In the genomic region with DNA sequence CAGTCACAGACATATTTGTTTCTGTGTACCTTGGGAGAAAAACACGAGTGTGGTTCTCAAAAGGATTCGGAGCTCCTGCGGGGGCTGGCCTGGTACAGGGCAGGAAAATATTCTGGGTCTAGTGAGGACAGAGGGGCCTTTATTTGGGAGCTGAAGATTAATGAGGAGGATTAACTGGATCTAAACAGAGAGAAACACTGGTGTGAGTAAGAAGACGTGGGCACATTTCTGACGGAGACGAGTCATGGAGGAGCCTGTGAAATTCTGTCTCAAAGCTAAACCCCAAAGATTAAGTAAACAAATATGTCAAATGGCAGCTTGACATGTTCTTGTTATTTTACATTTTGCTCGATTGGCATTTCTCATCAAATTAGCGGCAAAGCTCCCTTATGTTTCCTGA, we compare ENCODE assay signal across 23 cellular contexts. TPM values are rescaled to one million over a fixed set of nuclear protein-coding genes. Genes with fewer than 3 reads are reported as not detected.
DNase-seq lines count a peak whose midpoint lies in the region; ATAC-seq and TF ChIP-seq lines count a peak whose summit lies in the region.
"Had no signal": no experiment of that assay in that cellular context is flagged by ENCODE, and none has a peak within 500 bp of the region (broad histone marks: within the 10 kb centered on the region; RNA-seq: fewer than 3 reads in every experiment).

No MANE protein-coding gene starts in this region.

- H3K9me3 ChIP-seq in Caco-2: no peaks in the 10 kb centered on the region
- no peaks in the 10 kb centered on the region for H3K9me3 ChIP-seq in CD8-positive, alpha-beta memory T cell (ENCODE audit: low read length)
- H3K9me3 ChIP-seq: gastrocnemius medialis, HAP-1, left lung, upper lobe of right lung had no signal

- H3K27ac Mint-ChIP-seq in Caco-2 (ENCODE audit: unreplicated experiment): peak overlapping the region; percentile 40
- H3K27ac Mint-ChIP-seq in CD8-positive, alpha-beta memory T cell: no peak overlapping the region
- H3K27ac Mint-ChIP-seq: activated CD4-positive, alpha-beta T cell treated with anti-CD3 and anti-CD28 coated beads, Interleukin-2, amount 10 ng/mL, durations not matched to agents 24 days and 14 days; stimulated activated naive CD8-positive, alpha-beta T cell treated with anti-CD3 and anti-CD28 coated beads, Interleukin-15, amount 100 ng/mL, for 72 hours had no signal

- no peaks in the 10 kb centered on the region for H3K9me3 Mint-ChIP-seq in Caco-2 (ENCODE audit: unreplicated experiment)
- no peaks in the 10 kb centered on the region for H3K9me3 Mint-ChIP-seq in CD8-positive, alpha-beta memory T cell
- H3K9me3 Mint-ChIP-seq: activated CD4-positive, alpha-beta T cell treated with anti-CD3 and anti-CD28 coated beads, Interleukin-2, amount 10 ng/mL, durations not matched to agents 24 days and 14 days; stimulated activated naive CD8-positive, alpha-beta T cell treated with anti-CD3 and anti-CD28 coated beads, Interleukin-15, amount 100 ng/mL, for 72 hours had no signal

- H3K27me3 ChIP-seq in Caco-2 (replicated peaks; ENCODE audit: control insufficient read depth, insufficient read depth, low read length): no peaks in the 10 kb centered on the region
- H3K27me3 ChIP-seq in CD8-positive, alpha-beta memory T cell (ENCODE audit: insufficient read depth, low read length, poor library complexity, severe bottlenecking): no peaks in the 10 kb centered on the region
- H3K27me3 ChIP-seq: gastrocnemius medialis, left lung, upper lobe of right lung had no signal

- H3K4me1 Mint-ChIP-seq in Caco-2 (ENCODE audit: low read depth, unreplicated experiment): peaks cover 22% of the 10 kb centered on the region
- no peaks in the 10 kb centered on the region for H3K4me1 Mint-ChIP-seq in CD8-positive, alpha-beta memory T cell
- H3K4me1 Mint-ChIP-seq: activated CD4-positive, alpha-beta T cell treated with anti-CD3 and anti-CD28 coated beads, Interleukin-2, amount 10 ng/mL, durations not matched to agents 24 days and 14 days; stimulated activated naive CD8-positive, alpha-beta T cell treated with anti-CD3 and anti-CD28 coated beads, Interleukin-15, amount 100 ng/mL, for 72 hours had no signal

- H3K27me3 Mint-ChIP-seq in Caco-2 (ENCODE audit: insufficient read depth, unreplicated experiment): no peaks in the 10 kb centered on the region
- H3K27me3 Mint-ChIP-seq in CD8-positive, alpha-beta memory T cell: peaks cover 4 to 5% of the 10 kb centered on the region in 2 donors
- H3K27me3 Mint-ChIP-seq: activated CD4-positive, alpha-beta T cell treated with anti-CD3 and anti-CD28 coated beads, Interleukin-2, amount 10 ng/mL, durations not matched to agents 24 days and 14 days; stimulated activated naive CD8-positive, alpha-beta T cell treated with anti-CD3 and anti-CD28 coated beads, Interleukin-15, amount 100 ng/mL, for 72 hours had no signal

- TSS peak; percentile 29 for BruUV-seq in Caco-2 (replicated peaks; lab: Mats Ljungman, UMichigan)

- no peak overlapping the region for H3K4me3 ChIP-seq in Caco-2 (ENCODE audit: low read depth, low read length)
- no peak overlapping the region for H3K4me3 ChIP-seq in CD8-positive, alpha-beta memory T cell (ENCODE audit: low read length)
- H3K4me3 ChIP-seq: gastrocnemius medialis, HAP-1, left lung, upper lobe of right lung had no signal

- no peaks in the 10 kb centered on the region for H3K36me3 ChIP-seq in Caco-2 (ENCODE audit: control insufficient read depth, insufficient read depth, low read length)
- no peaks in the 10 kb centered on the region for H3K36me3 ChIP-seq in CD8-positive, alpha-beta memory T cell (ENCODE audit: insufficient read depth, low read length)
- H3K36me3 ChIP-seq: gastrocnemius medialis, HAP-1, left lung, upper lobe of right lung had no signal

- H3K4me1 ChIP-seq in Caco-2: peaks cover 34% of the 10 kb centered on the region
- no peaks in the 10 kb centered on the region for H3K4me1 ChIP-seq in CD8-positive, alpha-beta memory T cell (ENCODE audit: insufficient read depth, low read length)
- H3K4me1 ChIP-seq: HAP-1, upper lobe of right lung had no signal

- no peak overlapping the region for H3K27ac ChIP-seq in CD8-positive, alpha-beta memory T cell (ENCODE audit: low read depth, low read length)
- H3K27ac ChIP-seq: gastrocnemius medialis, KMS-11, upper lobe of right lung had no signal

- ATAC-seq in esophagus mucosa (peak; percentile 59), omental fat pad (ENCODE audit: low FRiP score) (peak; percentile 41), GM21526 (IDR thresholded peaks at IDR 0.05; ENCODE audit: low FRiP score, unreplicated experiment) (no peak), GM18498 (IDR thresholded peaks at IDR 0.05; ENCODE audit: unreplicated experiment) (no peak)
- ATAC-seq: gastrocnemius medialis; right cardiac atrium; stimulated activated naive CD8-positive, alpha-beta T cell treated with anti-CD3 and anti-CD28 coated beads, Interleukin-15, amount 100 ng/mL, for 72 hours had no signal

- CTCF ChIA-PET in Caco-2 (lab: Charles Lee): interaction anchor here (0.6 to 2.5 kb wide), 8 partner anchors 14 to 639 kb away, joined by 3 to 30 read pairs (median 5); a partner anchor contains a TSS
- CTCF ChIA-PET in CD8-positive, alpha-beta memory T cell (lab: Charles Lee): interaction anchor here (0.9 to 9.8 kb wide), 6 partner anchors 8 to 267 kb away, joined by 3 to 110 read pairs (median 6); a partner anchor contains a TSS

- POLR2A ChIA-PET in Caco-2 (lab: Charles Lee): interaction anchor here (0.9 kb wide), 2 partner anchors 17 to 125 kb away, joined by 3 to 5 read pairs; no protein-coding TSS in a partner anchor
- POLR2A ChIA-PET in CD8-positive, alpha-beta memory T cell (lab: Charles Lee): no interaction called here

- TF ChIP-seq CTCF in Caco-2 (IDR thresholded peaks at IDR 0.05; ENCODE audit: insufficient read depth in 1 of 2, low read depth in 1 of 2, low read length in 1 of 2, severe bottlenecking in 1 of 2, unreplicated experiment in 1 of 2) (no peak), omental fat pad (IDR thresholded peaks at IDR 0.05) (no peak)

- intact Hi-C loops in Caco-2 (cut with micrococcal nuclease; ENCODE audit: unreplicated experiment): loop anchor here (1.0 to 10.0 kb wide), 3 partner anchors 14 to 129 kb away; a partner anchor contains a TSS

- no peak overlapping the region for H3K4me3 Mint-ChIP-seq in Caco-2 (ENCODE audit: unreplicated experiment)
- no peak overlapping the region for H3K4me3 Mint-ChIP-seq in CD8-positive, alpha-beta memory T cell
- H3K4me3 Mint-ChIP-seq: activated CD4-positive, alpha-beta T cell treated with anti-CD3 and anti-CD28 coated beads, Interleukin-2, amount 10 ng/mL, durations not matched to agents 24 days and 14 days; stimulated activated naive CD8-positive, alpha-beta T cell treated with anti-CD3 and anti-CD28 coated beads, Interleukin-15, amount 100 ng/mL, for 72 hours had no signal

- H3K36me3 Mint-ChIP-seq in Caco-2 (ENCODE audit: insufficient read depth, unreplicated experiment): no peaks in the 10 kb centered on the region
- no peaks in the 10 kb centered on the region for H3K36me3 Mint-ChIP-seq in CD8-positive, alpha-beta memory T cell

- DNase-seq in Caco-2: no peak
- peak; percentile 16 for DNase-seq in RPMI7951 (ENCODE audit: low read depth)
- DNase-seq in omental fat pad (ENCODE audit: low spot score): no peak
- DNase-seq in CD8-positive, alpha-beta memory T cell: no peak
- DNase-seq in NCI-H2029 (lab: John Stamatoyannopoulos, UW): no peak
- DNase-seq: activated CD4-positive, alpha-beta T cell treated with anti-CD3 and anti-CD28 coated beads, Interleukin-2, amount 10 ng/mL, durations not matched to agents 24 days and 14 days; activated effector memory CD4-positive, alpha-beta T cell treated with anti-CD3 and anti-CD28 coated beads, Interleukin-2, amount 50 U/mL, for 16 hours; cerebellar nuclear complex; DMS79; effector CD8-positive, alpha-beta T cell; gastrocnemius medialis; left lung; NCI-H1105; NCI-H2107; right cardiac atrium; RPMI8226; stimulated activated naive CD8-positive, alpha-beta T cell treated with anti-CD3 and anti-CD28 coated beads, Interleukin-15, amount 100 ng/mL, for 72 hours; upper lobe of right lung had no signal

RNA-seq across cellular contexts. Expression of a gene that starts 12.7 kb away (rescaled TPM):
- total RNA-seq in Caco-2 (2022): not detected in 2 replicates
- 0.24 and 0.39 TPM in 2 replicates for total RNA-seq in RPMI7951 (2014; rRNA removed; shearing (Covaris generic))
- 0.20 TPM for total RNA-seq in esophagus mucosa
- total RNA-seq in omental fat pad: 10 to 100 TPM in 1 of 4 donors, 1 to 10 TPM in 2, under 1 TPM in 1; 0.50 to 74.1 (median 2.6) TPM
- not detected for total RNA-seq in CD8-positive, alpha-beta memory T cell
- polyA plus RNA-seq in CD8-positive, alpha-beta memory T cell: not detected
- total RNA-seq: activated CD4-positive, alpha-beta T cell treated with anti-CD3 and anti-CD28 coated beads, Interleukin-2, amount 10 ng/mL, durations not matched to agents 24 days and 14 days; left lung had no signal

RNA-seq across cellular contexts. Expression of a gene that starts 55.3 kb away (rescaled TPM):
- total RNA-seq in Caco-2 (2022) (not detected in 2 replicates), esophagus mucosa (not detected), omental fat pad (not detected)
- not detected in 2 replicates for total RNA-seq in RPMI7951 (2014; rRNA removed; shearing (Covaris generic))
- not detected for total RNA-seq in CD8-positive, alpha-beta memory T cell
- polyA plus RNA-seq in CD8-positive, alpha-beta memory T cell: not detected
- total RNA-seq: activated CD4-positive, alpha-beta T cell treated with anti-CD3 and anti-CD28 coated beads, Interleukin-2, amount 10 ng/mL, durations not matched to agents 24 days and 14 days; gastrocnemius medialis; left lung; right cardiac atrium; upper lobe of right lung had no signal
- polyA plus RNA-seq: right cardiac atrium had no signal

RNA-seq across cellular contexts. Expression of a gene that starts 56.2 kb away (rescaled TPM):
- 104 and 106 TPM in 2 replicates for total RNA-seq in Caco-2 (2022)
- 163 and 193 TPM in 2 replicates for total RNA-seq in RPMI7951 (2014; rRNA removed; shearing (Covaris generic))
- 102 TPM for total RNA-seq in esophagus mucosa
- total RNA-seq in omental fat pad: 100 to 1,000 TPM in 3 of 4 donors, 10 to 100 TPM in 1; 94.4 to 130 (median 116) TPM
- 100 to 1,000 TPM; 148 to 157 TPM for total RNA-seq in CD8-positive, alpha-beta memory T cell
- 262 TPM for polyA plus RNA-seq in CD8-positive, alpha-beta memory T cell

Comparison
In these comparisons a context has a peak if more than half of its experiments do, and no peak if none do; other contexts are left out.
1. ATAC-seq: peak in esophagus mucosa (single experiment) and omental fat pad (single experiment); none in GM21526 (single experiment) and GM18498 (single experiment).